ENCODE assay signal across 8 cellular contexts in genomic region chr3:97793415-97794019, GRCh38. TPM values are rescaled to one million over a fixed set of nuclear protein-coding genes. Genes with fewer than 3 reads are reported as not detected.
DNase-seq lines count a peak whose midpoint lies in the region; TF ChIP-seq lines count a peak whose summit lies in the region.

No MANE protein-coding gene starts in this region.

- no peak overlapping the region for H3K14ac ChIP-seq in H9 (ENCODE audit: insufficient read depth, low read length)

- intact Hi-C loops in activated CD4-positive, alpha-beta T cell treated with anti-CD3 and anti-CD28 coated beads, Interleukin-2, amount 10 ng/mL, durations not matched to agents 24 days and 14 days (cut with micrococcal nuclease), result loop anchor here (1.0 to 10.0 kb wide), 5 partner anchors 23 to 531 kb away; partner anchors contain the start of gene RIOX2

- H3K9me3 Mint-ChIP-seq in activated CD4-positive, alpha-beta T cell treated with anti-CD3 and anti-CD28 coated beads, Interleukin-2, amount 10 ng/mL, durations not matched to agents 24 days and 14 days, result no peaks in the 10 kb centered on the region
- no peaks in the 10 kb centered on the region for H3K9me3 Mint-ChIP-seq in H9

- no peaks in the 10 kb centered on the region for H3K27me3 Mint-ChIP-seq in activated CD4-positive, alpha-beta T cell treated with anti-CD3 and anti-CD28 coated beads, Interleukin-2, amount 10 ng/mL, durations not matched to agents 24 days and 14 days
- no peaks in the 10 kb centered on the region for H3K27me3 Mint-ChIP-seq in H9 (ENCODE audit: low read depth)

- no peaks in the 10 kb centered on the region for H4K20me1 ChIP-seq in H9 (ENCODE audit: control insufficient read depth, insufficient read depth, insufficient read length)
- H4K20me1 ChIP-seq in osteoblast (ENCODE audit: insufficient read depth, low read length), result no peaks in the 10 kb centered on the region

- H3K23ac ChIP-seq in H9 (ENCODE audit: insufficient read length, low read depth, low read length), result no peak overlapping the region

- no peaks in the 10 kb centered on the region for H3K36me3 ChIP-seq in osteoblast (ENCODE audit: insufficient read depth, low read length)

- H3K27ac Mint-ChIP-seq in activated CD4-positive, alpha-beta T cell treated with anti-CD3 and anti-CD28 coated beads, Interleukin-2, amount 10 ng/mL, durations not matched to agents 24 days and 14 days, result no peak overlapping the region
- H3K27ac Mint-ChIP-seq in H9, result no peak overlapping the region

- H3K79me1 ChIP-seq in H9 (ENCODE audit: insufficient read depth, low read depth, low read length, poor library complexity, severe bottlenecking), result no peaks in the 10 kb centered on the region

- no peak overlapping the region for H4K8ac ChIP-seq in H9 (replicated peaks; ENCODE audit: insufficient read length, low read depth, low read length)

- H3K9ac ChIP-seq in H9 (ENCODE audit: extremely low read depth, insufficient read length, low read length), result no peak overlapping the region

- H3K4me3 Mint-ChIP-seq in activated CD4-positive, alpha-beta T cell treated with anti-CD3 and anti-CD28 coated beads, Interleukin-2, amount 10 ng/mL, durations not matched to agents 24 days and 14 days, result no peak overlapping the region
- no peak overlapping the region for H3K4me3 Mint-ChIP-seq in H9

- no peak overlapping the region for H2BK120ac ChIP-seq in H9 (ENCODE audit: low read depth, low read length, poor library complexity, severe bottlenecking)

- no peak overlapping the region for H3K4ac ChIP-seq in H9 (ENCODE audit: low read depth, low read length)

- H3K4me2 ChIP-seq in H9 (ENCODE audit: insufficient read depth, insufficient read length, low read length), result no peak overlapping the region
- no peak overlapping the region for H3K4me2 ChIP-seq in osteoblast (ENCODE audit: insufficient read depth, low read length)

- no peaks in the 10 kb centered on the region for H3K23me2 ChIP-seq in H9 (ENCODE audit: insufficient read length, low read depth, low read length, poor library complexity, severe bottlenecking)

- H3T11ph ChIP-seq in H9 (ENCODE audit: low read length), result no peak overlapping the region

- no peaks in the 10 kb centered on the region for H3K4me1 ChIP-seq in H9 (ENCODE audit: insufficient read depth, low read length)
- H3K4me1 ChIP-seq in osteoblast (ENCODE audit: insufficient read depth, low read length), result no peaks in the 10 kb centered on the region

- peak; percentile 80 for DNase-seq in activated CD4-positive, alpha-beta T cell treated with anti-CD3 and anti-CD28 coated beads, Interleukin-2, amount 10 ng/mL, durations not matched to agents 24 days and 14 days
- DNase-seq in activated CD4-positive, alpha-beta T cell treated with anti-CD3 and anti-CD28 coated beads, Interleukin-2, amount 50 U/mL, for 48 hours, result no peak
- DNase-seq in H9 (no peak), NCI-H1048 (lab: John Stamatoyannopoulos, UW) (peak; percentile 3), SKM-1 treated with dmso at 0.1 percent for 144 hours (lab: John Stamatoyannopoulos, UW; ENCODE audit: unreplicated experiment) (peak; percentile 47), fibroblast of mammary gland (ENCODE audit: low read depth) (peak; percentile 72), osteoblast (ENCODE audit: insufficient read length, low spot score, missing footprints) (peak; percentile 32)
- no peak for DNase-seq in stimulated activated CD4-positive, alpha-beta T cell treated with anti-CD3 and anti-CD28 coated beads, Interleukin-15, amount 100 ng/mL, for 24 hours

- H3K27me3 ChIP-seq in H9 (ENCODE audit: insufficient read depth, low read length), result no peaks in the 10 kb centered on the region
- no peaks in the 10 kb centered on the region for H3K27me3 ChIP-seq in osteoblast (ENCODE audit: insufficient read depth, low read length)

- H2AK5ac ChIP-seq in H9 (ENCODE audit: insufficient read length, low read length), result no peak overlapping the region

- H2BK12ac ChIP-seq in H9 (ENCODE audit: insufficient read length, low read depth, low read length), result no peak overlapping the region

- no peak overlapping the region for H4K5ac ChIP-seq in H9 (ENCODE audit: insufficient read length, low read depth, low read length)

- H3K9me3 ChIP-seq in H9 (ENCODE audit: control insufficient read depth, low read depth, low read length), result no peaks in the 10 kb centered on the region
- H3K9me3 ChIP-seq in osteoblast (ENCODE audit: low read depth, low read length), result no peaks in the 10 kb centered on the region

- no peak overlapping the region for H2BK15ac ChIP-seq in H9 (ENCODE audit: low read depth, low read length)

- no peak overlapping the region for H2BK20ac ChIP-seq in H9 (ENCODE audit: low read depth, low read length, poor library complexity, severe bottlenecking)

- TF ChIP-seq CTCF in H9 (conservative IDR thresholded peaks at IDR 0.05), result peak; percentile 87
- peak; percentile 80 for TF ChIP-seq CTCF in fibroblast of mammary gland (conservative IDR thresholded peaks at IDR 0.05; ENCODE audit: control insufficient read depth, insufficient read depth, low read depth, low read length)
- TF ChIP-seq CTCF in osteoblast (IDR thresholded peaks at IDR 0.05; ENCODE audit: extremely low read depth, low read depth, low read length), result peak; percentile 84

- no peak overlapping the region for H3K27ac ChIP-seq in H9 (ENCODE audit: insufficient read length, low read depth, low read length)
- H3K27ac ChIP-seq in osteoblast (ENCODE audit: low read depth, low read length), result no peak overlapping the region

- H3K18ac ChIP-seq in H9 (ENCODE audit: insufficient read length, low read depth, low read length), result no peak overlapping the region

- no peak overlapping the region for H4K91ac ChIP-seq in H9 (ENCODE audit: insufficient read length, low read depth, low read length)

- H3K79me2 ChIP-seq in H9 (ENCODE audit: insufficient read depth, low read length) (no peaks in the 10 kb centered on the region), osteoblast (ENCODE audit: insufficient read depth, low read length) (no peaks in the 10 kb centered on the region)

- no peaks in the 10 kb centered on the region for H3K36me3 Mint-ChIP-seq in activated CD4-positive, alpha-beta T cell treated with anti-CD3 and anti-CD28 coated beads, Interleukin-2, amount 10 ng/mL, durations not matched to agents 24 days and 14 days (ENCODE audit: low read depth)
- no peaks in the 10 kb centered on the region for H3K36me3 Mint-ChIP-seq in H9 (ENCODE audit: insufficient read depth in 1 of 3, low read depth in 3 of 3)

- H3K56ac ChIP-seq in H9 (ENCODE audit: insufficient read length, low read depth, low read length), result no peak overlapping the region

- H2AFZ ChIP-seq in H9 (ENCODE audit: low read length) (no peak overlapping the region), osteoblast (ENCODE audit: low read length) (no peak overlapping the region)

- H3K4me1 Mint-ChIP-seq in activated CD4-positive, alpha-beta T cell treated with anti-CD3 and anti-CD28 coated beads, Interleukin-2, amount 10 ng/mL, durations not matched to agents 24 days and 14 days, result no peaks in the 10 kb centered on the region
- H3K4me1 Mint-ChIP-seq in H9, result no peaks in the 10 kb centered on the region

- no peak overlapping the region for H2BK5ac ChIP-seq in H9 (ENCODE audit: insufficient read length, low read length)

- H3K4me3 ChIP-seq in fibroblast of mammary gland (ENCODE audit: control insufficient read depth, low read depth, low read length) (no peak overlapping the region), osteoblast (ENCODE audit: insufficient read depth, low read length) (no peak overlapping the region)

RNA-seq across cellular contexts. Expression of gene CRYBG3, which starts 28.3 kb away (rescaled TPM):
- 8.1 and 8.3 TPM in 2 replicates for total RNA-seq in activated CD4-positive, alpha-beta T cell treated with anti-CD3 and anti-CD28 coated beads, Interleukin-2, amount 10 ng/mL, durations not matched to agents 24 days and 14 days
- total RNA-seq in H9 (2021) (5.0 and 5.9 TPM in 2 replicates), osteoblast (18.9 and 20.3 TPM in 2 replicates)

RNA-seq across cellular contexts. Expression of gene ARL6, which starts 29.0 kb away (rescaled TPM):
- total RNA-seq in activated CD4-positive, alpha-beta T cell treated with anti-CD3 and anti-CD28 coated beads, Interleukin-2, amount 10 ng/mL, durations not matched to agents 24 days and 14 days, result 6.1 and 6.3 TPM in 2 replicates
- 6.3 and 7.1 TPM in 2 replicates for total RNA-seq in H9 (2021)
- 10.6 and 11.6 TPM in 2 replicates for total RNA-seq in osteoblast

Comparison
In these comparisons a context has a peak if more than half of its experiments do, and no peak if none do; other contexts are left out.
1. DNase-seq: peak in activated CD4-positive, alpha-beta T cell treated with anti-CD3 and anti-CD28 coated beads, Interleukin-2, amount 10 ng/mL, durations not matched to agents 24 days and 14 days (single experiment), NCI-H1048 (single experiment), SKM-1 treated with dmso at 0.1 percent for 144 hours (single experiment), fibroblast of mammary gland (single experiment) and osteoblast (single experiment); none in activated CD4-positive, alpha-beta T cell treated with anti-CD3 and anti-CD28 coated beads, Interleukin-2, amount 50 U/mL, for 48 hours (0 of 2), H9 (single experiment) and stimulated activated CD4-positive, alpha-beta T cell treated with anti-CD3 and anti-CD28 coated beads, Interleukin-15, amount 100 ng/mL, for 24 hours (single experiment).
2. Peak in every context shown above with its lines, with median percentiles within 50 percentile points of each other: CTCF ChIP-seq.